In the genomic region with DNA sequence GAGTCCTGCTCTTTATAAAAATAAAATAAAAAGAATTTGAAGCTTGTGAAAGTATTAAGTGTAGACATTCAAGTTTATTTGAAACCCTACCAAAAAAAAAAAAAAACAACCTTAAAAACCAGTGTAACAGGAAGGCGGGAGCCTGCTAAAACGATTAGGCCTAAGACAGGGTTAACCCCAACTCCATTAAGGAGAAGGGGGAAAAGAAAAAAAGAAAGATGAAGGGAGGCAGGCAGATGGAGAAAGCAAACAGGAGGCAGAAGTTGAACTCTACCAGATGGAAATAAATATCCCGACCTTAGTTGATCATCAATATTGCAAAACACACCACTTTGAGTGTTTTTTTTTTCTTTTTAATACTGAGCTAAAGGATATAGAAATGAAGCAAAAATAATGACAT, we compare ENCODE assay signal across 8 cellular contexts. TPM values are rescaled to one million over a fixed set of nuclear protein-coding genes. Genes with fewer than 3 reads are reported as not detected.
DNase-seq lines count a peak whose midpoint lies in the region; ATAC-seq and TF ChIP-seq lines count a peak whose summit lies in the region.

No MANE protein-coding gene starts in this region.

- H3K4me3 ChIP-seq in BLaER1 (peak overlapping the region; percentile 77), KMS-11 (IDR thresholded peaks at IDR 0.05; ENCODE audit: insufficient read depth, low read depth, low read length) (no peak overlapping the region)

- no peaks in the 10 kb centered on the region for H3K27me3 ChIP-seq in BLaER1
- no peaks in the 10 kb centered on the region for H3K27me3 ChIP-seq in KMS-11 (ENCODE audit: insufficient read depth, low read depth)

- H3K4me1 ChIP-seq in BLaER1 = peaks cover 48% of the 10 kb centered on the region
- H3K4me1 ChIP-seq in KMS-11 (ENCODE audit: low read depth, poor library complexity, severe bottlenecking) = peaks cover 32% of the 10 kb centered on the region

- H3K4me2 ChIP-seq in BLaER1 = peak overlapping the region; percentile 80
- peak overlapping the region; percentile 78 for H3K4me2 ChIP-seq in KMS-11

- H3K27me3 Mint-ChIP-seq in chondrocyte (ENCODE audit: low read depth) (no peaks in the 10 kb centered on the region), natural killer cell (ENCODE audit: low read depth in 2 of 2) (no peaks in the 10 kb centered on the region)

- H3K27ac ChIP-seq in BLaER1 (peak overlapping the region; percentile 86), KMS-11 (peak overlapping the region; percentile 71)

- no peaks in the 10 kb centered on the region; the same call in 1 of the 2 replicates for H3K9me3 ChIP-seq in BLaER1

- peaks cover 41% of the 10 kb centered on the region for H3K4me1 Mint-ChIP-seq in chondrocyte (ENCODE audit: low read depth)
- peaks cover 31 to 40% of the 10 kb centered on the region in 2 donors for H3K4me1 Mint-ChIP-seq in natural killer cell

- H3K36me3 ChIP-seq in BLaER1 (peaks cover 17% of the 10 kb centered on the region), KMS-11 (ENCODE audit: insufficient read depth) (no peaks in the 10 kb centered on the region)

- H3K4me3 Mint-ChIP-seq in chondrocyte (ENCODE audit: unreplicated experiment) (peak overlapping the region; percentile 93), natural killer cell (peak overlapping the region; percentile 88)

- intact Hi-C loops in natural killer cell (cut with micrococcal nuclease) = loop anchor here (5.0 to 10.0 kb wide), 3 partner anchors 260 to 780 kb away; partner anchors contain the start of gene EEA1

- peaks cover 33% of the 10 kb centered on the region for H3K79me2 ChIP-seq in KMS-11 (ENCODE audit: insufficient read depth, low read depth)

- no peak for TF ChIP-seq CTCF in KMS-11 (conservative IDR thresholded peaks at IDR 0.05; ENCODE audit: low read depth, low read length)
- TF ChIP-seq CTCF in chondrocyte (IDR thresholded peaks at IDR 0.05) = no peak
- TF ChIP-seq CTCF in natural killer cell (IDR thresholded peaks at IDR 0.05) = no peak

- H3K36me3 Mint-ChIP-seq in chondrocyte (ENCODE audit: low read depth) (peaks cover 12% of the 10 kb centered on the region), natural killer cell (peaks cover 28% of the 10 kb centered on the region)

- peak overlapping the region; percentile 91 for H2AFZ ChIP-seq in KMS-11 (ENCODE audit: low read depth)

- DNase-seq in chondrocyte (ENCODE audit: low spot score) = no peak
- no peak for DNase-seq in natural killer cell
- no peak for DNase-seq in foreskin melanocyte
- DNase-seq in cortex of kidney (lab: John Stamatoyannopoulos, UW) = no peak

- H3K27ac Mint-ChIP-seq in chondrocyte (ENCODE audit: unreplicated experiment) (peak overlapping the region; percentile 99), natural killer cell (peak overlapping the region; percentile 98 to 99)

- H3K9me3 Mint-ChIP-seq in chondrocyte (ENCODE audit: low read depth) (no peaks in the 10 kb centered on the region), natural killer cell (no peaks in the 10 kb centered on the region)

- ATAC-seq in natural killer cell (no peak), GM18873 (IDR thresholded peaks at IDR 0.05; ENCODE audit: low FRiP score, unreplicated experiment) (no peak), HG03097 (IDR thresholded peaks at IDR 0.05; ENCODE audit: low FRiP score, unreplicated experiment) (no peak)

- H3K9ac ChIP-seq in BLaER1 = peak overlapping the region; percentile 89
- H3K9ac ChIP-seq in KMS-11 = peak overlapping the region; percentile 72; the same call in 1 of the 2 replicates

- H4K20me1 ChIP-seq in BLaER1 = peaks cover 37% of the 10 kb centered on the region
- H4K20me1 ChIP-seq in KMS-11 (ENCODE audit: insufficient read depth) = no peaks in the 10 kb centered on the region

RNA-seq across cellular contexts. Expression of gene BTG1, which starts 1.2 kb away (rescaled TPM):
- total RNA-seq in chondrocyte (28.3 to 56.8 TPM (median 53.6 TPM) in 3 replicates), natural killer cell (1,000 to 10,000 TPM in 1 of 3 donors, 100 to 1,000 TPM in 2; 801 to 1,037 (median 830) TPM)

Comparison
In these comparisons a context has a peak if more than half of its experiments do, and no peak if none do; other contexts are left out.
1. RNA of gene BTG1, which starts 1.2 kb away (total RNA-seq): 801 to 1,037 TPM in natural killer cell; 28.3 to 56.8 TPM in chondrocyte; every median in the first group is over 10 times any median in the second.